ENCODE assay signal across 13 cellular contexts in the genomic region with DNA sequence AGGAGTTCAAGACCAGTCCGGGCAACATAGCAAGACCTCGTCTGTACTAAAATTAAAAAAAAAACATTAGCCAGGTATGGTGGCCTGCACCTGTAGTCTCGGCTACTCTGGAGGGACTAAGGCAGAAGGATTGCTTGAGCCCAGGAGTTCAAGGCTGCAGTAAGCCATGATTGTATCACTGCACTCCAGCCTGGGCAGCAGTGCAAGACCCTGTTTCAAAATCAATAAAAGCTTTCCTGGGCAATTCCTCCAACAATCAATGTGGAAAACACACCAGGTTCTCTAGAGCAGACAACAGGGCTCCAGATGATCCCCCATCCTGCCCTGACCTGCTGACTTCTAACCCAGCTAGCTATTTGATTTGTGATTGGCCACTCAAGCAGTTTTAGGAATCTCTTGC. TPM values are rescaled to one million over a fixed set of nuclear protein-coding genes. Genes with fewer than 3 reads are reported as not detected.
A peak's percentile ranks its signal among the peaks of the same experiment; 100 is the strongest.
DNase-seq lines count a peak whose midpoint lies in the region; ATAC-seq, FAIRE-seq and TF ChIP-seq lines count a peak whose summit lies in the region.
"Had no signal": no experiment of that assay in that cellular context is flagged by ENCODE, and none has a peak within 500 bp of the region (broad histone marks: within the 10 kb centered on the region; RNA-seq: fewer than 3 reads in every experiment).

No MANE protein-coding gene starts in this region.

- TF ChIP-seq RAD21 in HepG2 (CRISPR knock-in tag; IDR thresholded peaks at IDR 0.05), result no peak

- H3K9ac ChIP-seq in HepG2 (ENCODE audit: insufficient read depth, low read depth, low read length), result no peak overlapping the region

- H3K27me3 ChIP-seq in HepG2 (ENCODE audit: control insufficient read depth in 1 of 2, insufficient read depth in 2 of 2, low read length in 2 of 2) (peaks cover 0 to 8% of the 10 kb centered on the region in 2 experiments; a peak in 3 of 5 replicates), right lobe of liver (no peaks in the 10 kb centered on the region)

- H3K79me2 ChIP-seq in HepG2 (ENCODE audit: insufficient read depth, low read length), result no peaks in the 10 kb centered on the region

- H3K36me3 ChIP-seq in HepG2 (replicated peaks in 1 of 2; ENCODE audit: control insufficient read depth in 1 of 2, insufficient read depth in 2 of 2, low read length in 2 of 2) (no peaks in the 10 kb centered on the region), right lobe of liver (no peaks in the 10 kb centered on the region)

- H3K4me3 ChIP-seq in HepG2 (replicated peaks in 1 of 3; ENCODE audit: insufficient read depth in 1 of 3, low read depth in 2 of 3, low read length in 3 of 3) (no peak overlapping the region), right lobe of liver (no peak overlapping the region), epithelial cell of proximal tubule (ENCODE audit: low read depth, low read length) (peak overlapping the region; percentile 94)

- no peak overlapping the region for H3K27ac Mint-ChIP-seq in activated CD4-positive, alpha-beta memory T cell treated with anti-CD3 and anti-CD28 coated beads for 36 hours
- no peak overlapping the region for H3K27ac Mint-ChIP-seq in type B pancreatic cell

- H3K9me3 Mint-ChIP-seq in activated CD4-positive, alpha-beta memory T cell treated with anti-CD3 and anti-CD28 coated beads for 36 hours, result no peaks in the 10 kb centered on the region
- no peaks in the 10 kb centered on the region for H3K9me3 Mint-ChIP-seq in type B pancreatic cell

- H3K9me3 ChIP-seq in HepG2 (ENCODE audit: low read length) (no peaks in the 10 kb centered on the region), right lobe of liver (no peaks in the 10 kb centered on the region)

- H3K36me3 Mint-ChIP-seq in activated CD4-positive, alpha-beta memory T cell treated with anti-CD3 and anti-CD28 coated beads for 36 hours, result no peaks in the 10 kb centered on the region
- no peaks in the 10 kb centered on the region for H3K36me3 Mint-ChIP-seq in type B pancreatic cell

- no peak for FAIRE-seq in HepG2 (lab: Jason Lieb, UNC)

- peak overlapping the region; percentile 82; the same call in 1 of the 2 replicates for H3K4me2 ChIP-seq in HepG2 (ENCODE audit: low read depth, low read length)

- no peaks in the 10 kb centered on the region for H4K20me1 ChIP-seq in HepG2 (ENCODE audit: insufficient read depth, low read length)

- 55% methylated on average over 3 of the region's 3 CpGs for WGBS in HepG2 (ENCODE audit: low lambda C conversion rate)
- WGBS in right lobe of liver (ENCODE audit: insufficient coverage, low coverage, low lambda C conversion rate, missing lambda C conversion rate), result 100% methylated on average over 1 of the region's 3 CpGs

- TF ChIP-seq CTCF in HepG2 (CRISPR knock-in tag; IDR thresholded peaks at IDR 0.05) (no peak), right lobe of liver (IDR thresholded peaks at IDR 0.05) (no peak), epithelial cell of proximal tubule (conservative IDR thresholded peaks at IDR 0.05; ENCODE audit: low read depth, low read length) (no peak), type B pancreatic cell (conservative IDR thresholded peaks at IDR 0.05) (no peak)

- POLR2A ChIA-PET in HepG2 (lab: Yijun Ruan, JAX), result interaction anchor here (0.9 kb wide), 1 partner anchor 27 kb away, joined by 3 read pairs; no protein-coding TSS in a partner anchor
- POLR2A ChIA-PET in activated CD4-positive, alpha-beta memory T cell treated with anti-CD3 and anti-CD28 coated beads for 36 hours (lab: Charles Lee), result no interaction called here

- intact Hi-C loops in HepG2 (cut with micrococcal nuclease; ENCODE audit: unreplicated experiment) (no loop called here), right lobe of liver (cut with DNase I) (no loop called here)
- intact Hi-C loops in activated CD4-positive, alpha-beta memory T cell treated with anti-CD3 and anti-CD28 coated beads for 36 hours (cut with micrococcal nuclease), result no loop called here

- in situ Hi-C loops in HepG2 (cut with HindIII; ENCODE audit: extremely low pct_ligation_motif_present, low pct_unique_long_range_greater_than_20kb), result no loop called here

- peak overlapping the region; percentile 62 for H3K4me3 Mint-ChIP-seq in activated CD4-positive, alpha-beta memory T cell treated with anti-CD3 and anti-CD28 coated beads for 36 hours
- peak overlapping the region; percentile 84 for H3K4me3 Mint-ChIP-seq in type B pancreatic cell

- no peak for DNase-seq in HepG2 (ENCODE audit: low spot score)
- no peak for DNase-seq in right lobe of liver
- DNase-seq in activated CD4-positive, alpha-beta memory T cell treated with anti-CD3 and anti-CD28 coated beads for 36 hours, result no peak
- DNase-seq in epithelial cell of proximal tubule (ENCODE audit: low read depth), result no peak
- DNase-seq in type B pancreatic cell (ENCODE audit: extremely low spot score, unreplicated experiment), result no peak
- DNase-seq in NCI-H1930 (lab: John Stamatoyannopoulos, UW), result no peak
- DNase-seq in hepatic stellate cell (ENCODE audit: low spot score), result no peak
- DNase-seq: activated gamma-delta T cell; effector CD8-positive, alpha-beta T cell; NCI-H2107; NCI-H82; RPMI8226 had no signal

- H3K27ac ChIP-seq in HepG2 (ENCODE audit: extremely low read length, insufficient read depth, low read length) (no peak overlapping the region), right lobe of liver (no peak overlapping the region)

- peaks cover 15% of the 10 kb centered on the region; the same call in 1 of the 2 replicates for H3K4me1 ChIP-seq in HepG2 (ENCODE audit: insufficient read depth, low read length)
- no peaks in the 10 kb centered on the region for H3K4me1 ChIP-seq in right lobe of liver

- peaks cover 22% of the 10 kb centered on the region for H3K4me1 Mint-ChIP-seq in activated CD4-positive, alpha-beta memory T cell treated with anti-CD3 and anti-CD28 coated beads for 36 hours (ENCODE audit: low read depth)
- H3K4me1 Mint-ChIP-seq in type B pancreatic cell (ENCODE audit: unreplicated experiment), result peaks cover 10% of the 10 kb centered on the region

- BruUV-seq in HepG2 (replicated peaks; lab: Mats Ljungman, UMichigan), result no TSS peak

- TF ChIP-seq POLR2A in HepG2 (IDR thresholded peaks at IDR 0.05; ENCODE audit: insufficient read depth in 1 of 2, low read depth in 2 of 2, low read length in 2 of 2) (no peak), right lobe of liver (IDR thresholded peaks at IDR 0.05) (no peak)

- no peak overlapping the region for H2AFZ ChIP-seq in HepG2 (ENCODE audit: low read length)

- CTCF ChIA-PET in HepG2 (lab: Yijun Ruan, JAX; ENCODE audit: low intra/inter-chr PET ratio, low total read pairs), result no interaction called here
- CTCF ChIA-PET in activated CD4-positive, alpha-beta memory T cell treated with anti-CD3 and anti-CD28 coated beads for 36 hours (lab: Charles Lee), result interaction anchor here (1.0 to 1.6 kb wide), 4 partner anchors 23 to 145 kb away, joined by 3 to 4 read pairs (median 3); no protein-coding TSS in a partner anchor

- H3K27me3 Mint-ChIP-seq in activated CD4-positive, alpha-beta memory T cell treated with anti-CD3 and anti-CD28 coated beads for 36 hours, result no peaks in the 10 kb centered on the region
- H3K27me3 Mint-ChIP-seq in type B pancreatic cell, result no peaks in the 10 kb centered on the region

- no peak for ATAC-seq in HepG2
- ATAC-seq in right lobe of liver, result no peak
- no peak for ATAC-seq in GM21717 (IDR thresholded peaks at IDR 0.05; ENCODE audit: unreplicated experiment)

- TF ChIP-seq EP300 in HepG2 (IDR thresholded peaks at IDR 0.05; ENCODE audit: low read depth in 2 of 2, low read length in 2 of 2), result no peak
- no peak for TF ChIP-seq EP300 in HepG2 (CRISPR knock-in tag; IDR thresholded peaks at IDR 0.05; ENCODE audit: borderline replicate concordance)

RNA-seq across cellular contexts. Expression of gene AK8, which starts 1.2 kb away (rescaled TPM):
- total RNA-seq in HepG2 (2016; rRNA removed; fragmentation: Illumina TruSeq; extraction: Trizol), result not detected in 2 replicates
- 0.10 TPM in 1 of 2 replicates, not detected in the other for total RNA-seq in HepG2 (2016; cell fraction: cytosol; rRNA removed; fragmentation: Illumina TruSeq; extraction: Trizol; ENCODE audit: low read depth)
- not detected in 2 replicates for total RNA-seq in HepG2 (2016; cell fraction: insoluble cytoplasmic fraction; rRNA removed; fragmentation: Illumina TruSeq; extraction: Trizol)
- total RNA-seq in HepG2 (2016; cell fraction: membrane; rRNA removed; fragmentation: Illumina TruSeq; extraction: Trizol), result 0.07 TPM in 1 of 2 replicates, not detected in the other
- 0.40 TPM in 1 of 2 replicates, not detected in the other for total RNA-seq in HepG2 (2016; cell fraction: nucleus; rRNA removed; fragmentation: Illumina TruSeq; extraction: Trizol)
- polyA plus RNA-seq in HepG2 (2011; rRNA removed), result 0.09 and 0.11 TPM in 2 replicates
- polyA plus RNA-seq in HepG2 (2011; cell fraction: cytosol; rRNA removed), result 0.09 and 0.15 TPM in 2 replicates
- polyA plus RNA-seq in HepG2 (2011; cell fraction: nucleus; rRNA removed), result 0.09 and 0.14 TPM in 2 replicates
- 0.08 and 0.28 TPM in 2 replicates for polyA plus RNA-seq in HepG2 (2012)
- polyA plus RNA-seq in HepG2 (2016; cell fraction: cytosol; fragmentation: Illumina TruSeq; extraction: Trizol; ENCODE audit: low read depth), result not detected in 2 replicates
- not detected in 2 replicates for polyA plus RNA-seq in HepG2 (2016; cell fraction: insoluble cytoplasmic fraction; fragmentation: Illumina TruSeq; extraction: Trizol; ENCODE audit: low read depth)
- 0.11 TPM in 1 of 2 replicates, not detected in the other for polyA plus RNA-seq in HepG2 (2016; cell fraction: membrane; fragmentation: Illumina TruSeq; extraction: Trizol; ENCODE audit: low read depth)
- polyA plus RNA-seq in HepG2 (2016; cell fraction: nucleus; fragmentation: Illumina TruSeq; extraction: Trizol; ENCODE audit: insufficient read depth, low read depth), result not detected in 2 replicates
- 0.44 TPM in 1 of 2 replicates, not detected in the other for polyA minus RNA-seq in HepG2 (2011; rRNA and poly(A)+ RNA removed; ENCODE audit: low replicate concordance)
- polyA minus RNA-seq in HepG2 (2011; cell fraction: cytosol; rRNA and poly(A)+ RNA removed), result not detected in 2 replicates
- polyA minus RNA-seq in HepG2 (2011; cell fraction: nucleus; rRNA and poly(A)+ RNA removed), result 0.25 TPM in 1 of 2 replicates, not detected in the other
- total RNA-seq in right lobe of liver, result under 1 TPM in 2 of 6 experiments, not detected in 4; 0.12 TPM
- total RNA-seq in activated CD4-positive, alpha-beta memory T cell treated with anti-CD3 and anti-CD28 coated beads for 36 hours, result under 1 TPM; 0.10 to 0.39 TPM
- 0.14 and 0.46 TPM in 2 replicates for total RNA-seq in epithelial cell of proximal tubule
- 4.6 and 5.5 TPM in 2 replicates for total RNA-seq in type B pancreatic cell (ENCODE audit: low replicate concordance)

RNA-seq across cellular contexts. Expression of gene SPACA9, which starts 1.8 kb away (rescaled TPM):
- total RNA-seq in HepG2 (2016; rRNA removed; fragmentation: Illumina TruSeq; extraction: Trizol) (0.13 and 0.15 TPM in 2 replicates), right lobe of liver (1 to 10 TPM in 5 of 6 experiments, under 1 TPM in 1; 0.86 to 2.0 (median 1.3) TPM), epithelial cell of proximal tubule (2.0 and 5.2 TPM in 2 replicates), type B pancreatic cell (ENCODE audit: low replicate concordance) (5.2 and 8.3 TPM in 2 replicates)
- total RNA-seq in HepG2 (2016; cell fraction: cytosol; rRNA removed; fragmentation: Illumina TruSeq; extraction: Trizol; ENCODE audit: low read depth), result 0.44 and 0.61 TPM in 2 replicates
- 0.18 and 0.22 TPM in 2 replicates for total RNA-seq in HepG2 (2016; cell fraction: insoluble cytoplasmic fraction; rRNA removed; fragmentation: Illumina TruSeq; extraction: Trizol)
- 0.10 and 0.56 TPM in 2 replicates for total RNA-seq in HepG2 (2016; cell fraction: membrane; rRNA removed; fragmentation: Illumina TruSeq; extraction: Trizol)
- 0.25 and 0.50 TPM in 2 replicates for total RNA-seq in HepG2 (2016; cell fraction: nucleus; rRNA removed; fragmentation: Illumina TruSeq; extraction: Trizol)
- 0.38 and 0.64 TPM in 2 replicates for polyA plus RNA-seq in HepG2 (2011; rRNA removed)
- 0.38 and 0.40 TPM in 2 replicates for polyA plus RNA-seq in HepG2 (2011; cell fraction: cytosol; rRNA removed)
- 0.64 and 0.93 TPM in 2 replicates for polyA plus RNA-seq in HepG2 (2011; cell fraction: nucleus; rRNA removed)
- 0.33 and 0.38 TPM in 2 replicates for polyA plus RNA-seq in HepG2 (2012)
- 0.55 and 0.71 TPM in 2 replicates for polyA plus RNA-seq in HepG2 (2016; cell fraction: cytosol; fragmentation: Illumina TruSeq; extraction: Trizol; ENCODE audit: low read depth)
- polyA plus RNA-seq in HepG2 (2016; cell fraction: insoluble cytoplasmic fraction; fragmentation: Illumina TruSeq; extraction: Trizol; ENCODE audit: low read depth), result 0.17 and 0.21 TPM in 2 replicates
- 0.25 and 0.36 TPM in 2 replicates for polyA plus RNA-seq in HepG2 (2016; cell fraction: membrane; fragmentation: Illumina TruSeq; extraction: Trizol; ENCODE audit: low read depth)
- 0.43 and 0.48 TPM in 2 replicates for polyA plus RNA-seq in HepG2 (2016; cell fraction: nucleus; fragmentation: Illumina TruSeq; extraction: Trizol; ENCODE audit: insufficient read depth, low read depth)
- polyA minus RNA-seq in HepG2 (2011; rRNA and poly(A)+ RNA removed; ENCODE audit: low replicate concordance), result 0.30 and 7.2 TPM in 2 replicates
- polyA minus RNA-seq in HepG2 (2011; cell fraction: cytosol; rRNA and poly(A)+ RNA removed), result 0.49 TPM in 1 of 2 replicates, not detected in the other
- polyA minus RNA-seq in HepG2 (2011; cell fraction: nucleus; rRNA and poly(A)+ RNA removed), result 0.25 and 0.26 TPM in 2 replicates
- 1 to 10 TPM; 1.8 to 3.6 TPM for total RNA-seq in activated CD4-positive, alpha-beta memory T cell treated with anti-CD3 and anti-CD28 coated beads for 36 hours
